ENCODE assay signal across 8 cellular contexts in the genomic region with DNA sequence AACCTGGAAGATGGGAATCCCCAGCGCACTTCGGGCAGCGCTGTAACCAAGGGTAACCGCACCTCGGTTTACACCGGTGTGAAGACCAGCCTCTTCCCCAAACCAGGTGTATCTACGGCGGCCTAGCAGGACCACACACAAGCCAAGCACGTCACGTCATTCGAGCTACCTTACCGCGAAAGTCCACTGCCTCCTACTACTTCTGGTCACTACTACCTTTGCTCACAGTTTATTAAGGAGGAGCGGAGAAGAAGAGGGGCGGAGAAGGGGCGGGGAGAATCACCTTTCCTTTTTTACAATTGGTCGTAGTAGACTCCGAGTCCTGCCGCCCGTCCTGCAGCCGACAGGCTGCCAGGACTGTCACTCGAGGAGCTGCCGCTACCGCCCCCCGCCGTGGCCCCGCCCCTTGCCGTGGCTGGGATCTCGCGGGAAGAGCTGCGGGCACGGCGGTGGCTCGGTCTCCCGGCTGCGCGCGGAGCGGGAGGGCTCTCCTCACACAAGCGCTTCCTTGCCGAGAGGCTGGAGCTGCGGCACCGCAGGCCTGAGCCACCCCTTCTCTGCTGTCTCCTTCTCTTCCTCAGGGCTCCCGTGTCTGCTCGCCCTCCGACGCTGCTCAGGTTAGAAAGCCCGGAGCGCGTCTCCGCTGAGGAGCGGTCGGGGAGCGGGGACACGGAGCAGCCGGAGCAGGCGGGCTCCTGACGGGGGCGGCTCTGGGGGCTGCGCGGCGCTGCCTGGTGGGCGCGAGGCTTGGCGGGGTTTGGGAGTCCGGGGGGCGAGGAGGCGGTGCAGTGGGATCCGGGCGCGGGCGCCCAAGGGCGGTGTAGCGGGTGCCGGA. TPM values are rescaled to one million over a fixed set of nuclear protein-coding genes. Genes with fewer than 3 reads are reported as not detected.
DNase-seq lines count a peak whose midpoint lies in the region; ATAC-seq and TF ChIP-seq lines count a peak whose summit lies in the region.

A gene (plus strand): TSS at position 495 of the 835 bp plus-strand sequence. CDS start 95,172 bp downstream, outside the sequence.

- TF ChIP-seq POLR2A in right lobe of liver (IDR thresholded peaks at IDR 0.05) = peak; percentile 97

- H3K4me3 Mint-ChIP-seq in CD4-positive, CD25-positive, alpha-beta regulatory T cell = peak within 1 kb of the TSS; percentile 96 to 98 (median 98)
- H3K4me3 Mint-ChIP-seq in activated CD4-positive, alpha-beta memory T cell treated with anti-CD3 and anti-CD28 coated beads, Interleukin-2, amount 10 ng/mL, durations not matched to agents 7 days and 5 days = peak within 1 kb of the TSS; percentile 84

- TF ChIP-seq CTCF in right lobe of liver (IDR thresholded peaks at IDR 0.05) = no peak

- H3K27me3 Mint-ChIP-seq in CD4-positive, CD25-positive, alpha-beta regulatory T cell = peaks cover 5% of the 10 kb centered on the region
- peaks cover 30% of the 10 kb centered on the region for H3K27me3 Mint-ChIP-seq in activated CD4-positive, alpha-beta memory T cell treated with anti-CD3 and anti-CD28 coated beads, Interleukin-2, amount 10 ng/mL, durations not matched to agents 7 days and 5 days

- CTCF ChIA-PET in activated CD4-positive, alpha-beta memory T cell treated with anti-CD3 and anti-CD28 coated beads, Interleukin-2, amount 10 ng/mL, durations not matched to agents 7 days and 5 days (lab: Charles Lee) = interaction anchor here (1.0 to 1.5 kb wide), 4 partner anchors 17 to 302 kb away, joined by 3 to 4 read pairs (median 3); no protein-coding TSS in a partner anchor

- peak; percentile 88 to 96 (median 92) for DNase-seq in CD4-positive, CD25-positive, alpha-beta regulatory T cell
- DNase-seq in HK-2 (ENCODE audit: unreplicated experiment) = peak; percentile 91
- DNase-seq in NCI-H82 treated with DMSO at 0.1 percent for 48 hours (lab: John Stamatoyannopoulos, UW; ENCODE audit: unreplicated experiment) = peak; percentile 92
- peak; percentile 93 for DNase-seq in activated CD4-positive, alpha-beta memory T cell treated with anti-CD3 and anti-CD28 coated beads, Interleukin-2, amount 10 ng/mL, durations not matched to agents 7 days and 5 days
- DNase-seq in ecto neural progenitor cell (ENCODE audit: low spot score) = peak; percentile 96
- peak; percentile 97 to 98 (median 98) for DNase-seq in right lobe of liver
- DNase-seq in stimulated activated CD4-positive, alpha-beta T cell treated with anti-CD3 and anti-CD28 coated beads, Interleukin-4, amount 100 ng/mL, for 24 hours = peak; percentile 93

- peaks cover 29% of the 10 kb centered on the region for H3K4me1 ChIP-seq in CD4-positive, CD25-positive, alpha-beta regulatory T cell (ENCODE audit: control insufficient read depth, insufficient read depth, low read length, poor library complexity, severe bottlenecking)
- peaks cover 0 to 8% (median 3%) of the 10 kb centered on the region in 4 donors for H3K4me1 ChIP-seq in right lobe of liver

- no peaks in the 10 kb centered on the region for H3K36me3 ChIP-seq in CD4-positive, CD25-positive, alpha-beta regulatory T cell (ENCODE audit: control insufficient read depth, insufficient read depth, low read length)
- H3K36me3 ChIP-seq in right lobe of liver = no peaks in the 10 kb centered on the region

- no peaks in the 10 kb centered on the region for H3K36me3 Mint-ChIP-seq in CD4-positive, CD25-positive, alpha-beta regulatory T cell
- H3K36me3 Mint-ChIP-seq in activated CD4-positive, alpha-beta memory T cell treated with anti-CD3 and anti-CD28 coated beads, Interleukin-2, amount 10 ng/mL, durations not matched to agents 7 days and 5 days (ENCODE audit: low read depth) = no peaks in the 10 kb centered on the region

- peak; percentile 94 to 96 for ATAC-seq in CD4-positive, CD25-positive, alpha-beta regulatory T cell (ENCODE audit: low read depth in 2 of 2)
- ATAC-seq in GM19452 (IDR thresholded peaks at IDR 0.05; ENCODE audit: unreplicated experiment) (peak; percentile 92), right lobe of liver (peak; percentile 97 to 98 (median 98))

- H3K4me3 ChIP-seq in CD4-positive, CD25-positive, alpha-beta regulatory T cell (ENCODE audit: low read depth, low read length) = peak within 1 kb of the TSS; percentile 91
- H3K4me3 ChIP-seq in right lobe of liver = peak within 1 kb of the TSS; percentile 79 to 93 (median 81)

- H3K9me3 ChIP-seq in CD4-positive, CD25-positive, alpha-beta regulatory T cell (ENCODE audit: control insufficient read depth in 2 of 2, low read length in 2 of 2) = no peaks in the 10 kb centered on the region
- H3K9me3 ChIP-seq in right lobe of liver = no peaks in the 10 kb centered on the region

- H3K27me3 ChIP-seq in CD4-positive, CD25-positive, alpha-beta regulatory T cell (ENCODE audit: control insufficient read depth, insufficient read depth, low read length) = no peaks in the 10 kb centered on the region
- no peaks in the 10 kb centered on the region for H3K27me3 ChIP-seq in right lobe of liver

- peaks cover 0 to 3% (median 0%) of the 10 kb centered on the region in 7 donors for H3K9me3 Mint-ChIP-seq in CD4-positive, CD25-positive, alpha-beta regulatory T cell
- no peaks in the 10 kb centered on the region for H3K9me3 Mint-ChIP-seq in activated CD4-positive, alpha-beta memory T cell treated with anti-CD3 and anti-CD28 coated beads, Interleukin-2, amount 10 ng/mL, durations not matched to agents 7 days and 5 days

- peak within 1 kb of the TSS; percentile 59 for H3K27ac ChIP-seq in CD4-positive, CD25-positive, alpha-beta regulatory T cell (ENCODE audit: insufficient read depth, low read length, poor library complexity, severe bottlenecking)
- peak within 1 kb of the TSS; percentile 63 to 72 (median 72) for H3K27ac ChIP-seq in right lobe of liver

- peak within 1 kb of the TSS; percentile 82 to 92 (median 87) for H3K27ac Mint-ChIP-seq in CD4-positive, CD25-positive, alpha-beta regulatory T cell
- peak within 1 kb of the TSS; percentile 42 for H3K27ac Mint-ChIP-seq in activated CD4-positive, alpha-beta memory T cell treated with anti-CD3 and anti-CD28 coated beads, Interleukin-2, amount 10 ng/mL, durations not matched to agents 7 days and 5 days

- intact Hi-C loops in right lobe of liver (cut with DNase I) = no loop called here

- 0% methylated on average over 17 of the region's 75 CpGs for WGBS in right lobe of liver (ENCODE audit: insufficient coverage, low coverage, low lambda C conversion rate, missing lambda C conversion rate)

- POLR2A ChIA-PET in activated CD4-positive, alpha-beta memory T cell treated with anti-CD3 and anti-CD28 coated beads, Interleukin-2, amount 10 ng/mL, durations not matched to agents 7 days and 5 days (lab: Charles Lee) = interaction anchor here (0.7 to 2.0 kb wide), 7 partner anchors 11 to 930 kb away, joined by 3 to 10 read pairs (median 3); a partner anchor contains a TSS

- peaks cover 21 to 35% (median 26%) of the 10 kb centered on the region in 4 donors for H3K4me1 Mint-ChIP-seq in CD4-positive, CD25-positive, alpha-beta regulatory T cell
- peaks cover 16% of the 10 kb centered on the region for H3K4me1 Mint-ChIP-seq in activated CD4-positive, alpha-beta memory T cell treated with anti-CD3 and anti-CD28 coated beads, Interleukin-2, amount 10 ng/mL, durations not matched to agents 7 days and 5 days

RNA-seq across cellular contexts. Expression of the gene that starts here (rescaled TPM):
- 12.7 TPM for total RNA-seq in CD4-positive, CD25-positive, alpha-beta regulatory T cell
- 10 to 100 TPM; 17.0 to 23.4 (median 20.2) TPM for polyA plus RNA-seq in CD4-positive, CD25-positive, alpha-beta regulatory T cell
- total RNA-seq in activated CD4-positive, alpha-beta memory T cell treated with anti-CD3 and anti-CD28 coated beads, Interleukin-2, amount 10 ng/mL, durations not matched to agents 7 days and 5 days = 1 to 10 TPM; 3.8 to 4.0 TPM
- 10 to 100 TPM in 5 of 6 experiments, 1 to 10 TPM in 1; 8.1 to 23.5 (median 15.4) TPM for total RNA-seq in right lobe of liver

Comparison
In these comparisons a context has a peak if more than half of its experiments do, and no peak if none do; other contexts are left out.
1. Peak in every context shown above with its lines: DNase-seq, ATAC-seq, H3K4me3 ChIP-seq and H3K27ac ChIP-seq.